ENCODE assay signal across 8 cellular contexts in the genomic region with DNA sequence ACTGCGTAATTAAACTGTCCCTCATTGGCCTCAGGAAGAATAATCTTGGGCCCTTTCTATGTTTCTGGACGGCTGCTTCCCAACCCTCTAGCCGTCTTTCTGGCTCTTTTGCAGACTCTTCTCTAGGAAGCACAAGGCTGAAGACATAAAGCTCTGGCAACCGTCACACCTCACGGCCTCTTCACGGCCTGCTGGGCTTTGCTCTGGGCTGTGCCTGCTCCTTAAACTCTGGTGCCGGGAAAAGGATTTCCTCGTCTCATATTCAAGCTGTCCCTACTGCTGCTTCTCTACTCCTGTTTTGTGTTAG. TPM values are rescaled to one million over a fixed set of nuclear protein-coding genes. Genes with fewer than 3 reads are reported as not detected.
A peak's percentile ranks its signal among the peaks of the same experiment; 100 is the strongest.
DNase-seq lines count a peak whose midpoint lies in the region; ATAC-seq and TF ChIP-seq lines count a peak whose summit lies in the region.

No MANE protein-coding gene starts in this region.

- no peaks in the 10 kb centered on the region for H3K27me3 Mint-ChIP-seq in activated CD4-positive, alpha-beta T cell treated with anti-CD3 and anti-CD28 coated beads, Interleukin-2, amount 10 ng/mL, durations not matched to agents 7 days and 5 days
- no peaks in the 10 kb centered on the region for H3K27me3 Mint-ChIP-seq in activated naive CD8-positive, alpha-beta T cell treated with anti-CD3 and anti-CD28 coated beads, Interleukin-2, amount 10 ng/mL, durations not matched to agents 7 days and 5 days

- TF ChIP-seq CTCF in lower lobe of right lung (IDR thresholded peaks at IDR 0.05) = no peak
- TF ChIP-seq CTCF in tibial artery (IDR thresholded peaks at IDR 0.05) = no peak

- H3K4me1 ChIP-seq in lower lobe of right lung (peaks cover 27% of the 10 kb centered on the region), tibial artery (peaks cover 0 to 94% (median 48%) of the 10 kb centered on the region in 4 donors)

- POLR2A ChIA-PET in activated CD4-positive, alpha-beta T cell treated with anti-CD3 and anti-CD28 coated beads, Interleukin-2, amount 10 ng/mL, durations not matched to agents 7 days and 5 days (lab: Charles Lee) = interaction anchor here (0.5 to 4.3 kb wide), 4 partner anchors 22 to 60 kb away, joined by 3 to 53 read pairs (median 4); a partner anchor contains a TSS
- POLR2A ChIA-PET in activated naive CD8-positive, alpha-beta T cell treated with anti-CD3 and anti-CD28 coated beads, Interleukin-2, amount 10 ng/mL, durations not matched to agents 7 days and 5 days (lab: Charles Lee) = interaction anchor here (1.0 to 7.8 kb wide), 14 partner anchors 10 to 144 kb away, joined by 3 to 214 read pairs (median 8); a partner anchor contains a TSS

- ATAC-seq in activated naive CD8-positive, alpha-beta T cell treated with anti-CD3 and anti-CD28 coated beads, Interleukin-2, amount 10 ng/mL, durations not matched to agents 7 days and 5 days (ENCODE audit: low read depth) = no peak
- peak; percentile 19 to 44 for ATAC-seq in lower lobe of right lung
- ATAC-seq in GM21390 (IDR thresholded peaks at IDR 0.05; ENCODE audit: unreplicated experiment) = no peak

- H3K27ac Mint-ChIP-seq in activated CD4-positive, alpha-beta T cell treated with anti-CD3 and anti-CD28 coated beads, Interleukin-2, amount 10 ng/mL, durations not matched to agents 7 days and 5 days = peak overlapping the region; percentile 96
- peak overlapping the region; percentile 98 for H3K27ac Mint-ChIP-seq in activated naive CD8-positive, alpha-beta T cell treated with anti-CD3 and anti-CD28 coated beads, Interleukin-2, amount 10 ng/mL, durations not matched to agents 7 days and 5 days

- H3K36me3 ChIP-seq in lower lobe of right lung (no peaks in the 10 kb centered on the region), tibial artery (no peaks in the 10 kb centered on the region)

- DNase-seq in activated CD4-positive, alpha-beta T cell treated with anti-CD3 and anti-CD28 coated beads, Interleukin-2, amount 10 ng/mL, durations not matched to agents 7 days and 5 days = no peak
- no peak for DNase-seq in activated CD4-positive, alpha-beta T cell treated with anti-CD3 and anti-CD28 coated beads, Interleukin-2, amount 50 U/mL, for 4 hours
- no peak for DNase-seq in activated naive CD8-positive, alpha-beta T cell treated with anti-CD3 and anti-CD28 coated beads, Interleukin-2, amount 10 ng/mL, durations not matched to agents 7 days and 5 days
- no peak for DNase-seq in lower lobe of right lung
- DNase-seq in tibial artery = no peak
- no peak for DNase-seq in DMS53 (lab: John Stamatoyannopoulos, UW)
- DNase-seq in stimulated activated CD4-positive, alpha-beta T cell treated with anti-CD3 and anti-CD28 coated beads, Interleukin-4, amount 100 ng/mL, for 1 hour = no peak

- H3K36me3 Mint-ChIP-seq in activated CD4-positive, alpha-beta T cell treated with anti-CD3 and anti-CD28 coated beads, Interleukin-2, amount 10 ng/mL, durations not matched to agents 7 days and 5 days (ENCODE audit: low read depth) = peaks cover 54% of the 10 kb centered on the region
- peaks cover 24% of the 10 kb centered on the region for H3K36me3 Mint-ChIP-seq in activated naive CD8-positive, alpha-beta T cell treated with anti-CD3 and anti-CD28 coated beads, Interleukin-2, amount 10 ng/mL, durations not matched to agents 7 days and 5 days

- intact Hi-C loops in lower lobe of right lung (cut with DNase I) (no loop called here), tibial artery (cut with DNase I; ENCODE audit: low total_unique reads) (no loop called here)

- peak overlapping the region; percentile 46 for H3K4me3 ChIP-seq in lower lobe of right lung
- H3K4me3 ChIP-seq in tibial artery = peak overlapping the region in 1 of 2 donors; percentile 8

- H3K4me1 Mint-ChIP-seq in activated CD4-positive, alpha-beta T cell treated with anti-CD3 and anti-CD28 coated beads, Interleukin-2, amount 10 ng/mL, durations not matched to agents 7 days and 5 days = peaks cover 66% of the 10 kb centered on the region
- H3K4me1 Mint-ChIP-seq in activated naive CD8-positive, alpha-beta T cell treated with anti-CD3 and anti-CD28 coated beads, Interleukin-2, amount 10 ng/mL, durations not matched to agents 7 days and 5 days = peaks cover 63% of the 10 kb centered on the region

- H3K27ac ChIP-seq in lower lobe of right lung (peak overlapping the region; percentile 77), tibial artery (peak overlapping the region; percentile 6 to 53)

- CTCF ChIA-PET in activated CD4-positive, alpha-beta T cell treated with anti-CD3 and anti-CD28 coated beads, Interleukin-2, amount 10 ng/mL, durations not matched to agents 7 days and 5 days (lab: Charles Lee) = interaction anchor here (1.0 to 1.7 kb wide), 6 partner anchors 14 to 87 kb away, joined by 3 to 5 read pairs (median 4); no protein-coding TSS in a partner anchor

- H3K4me3 Mint-ChIP-seq in activated CD4-positive, alpha-beta T cell treated with anti-CD3 and anti-CD28 coated beads, Interleukin-2, amount 10 ng/mL, durations not matched to agents 7 days and 5 days = peak overlapping the region; percentile 96
- peak overlapping the region; percentile 93 for H3K4me3 Mint-ChIP-seq in activated naive CD8-positive, alpha-beta T cell treated with anti-CD3 and anti-CD28 coated beads, Interleukin-2, amount 10 ng/mL, durations not matched to agents 7 days and 5 days

- no peaks in the 10 kb centered on the region for H3K9me3 ChIP-seq in lower lobe of right lung
- no peaks in the 10 kb centered on the region for H3K9me3 ChIP-seq in tibial artery

- H3K27me3 ChIP-seq in lower lobe of right lung (ENCODE audit: low read depth) (no peaks in the 10 kb centered on the region), tibial artery (no peaks in the 10 kb centered on the region)

- H3K9me3 Mint-ChIP-seq in activated CD4-positive, alpha-beta T cell treated with anti-CD3 and anti-CD28 coated beads, Interleukin-2, amount 10 ng/mL, durations not matched to agents 7 days and 5 days = peaks cover 2% of the 10 kb centered on the region
- no peaks in the 10 kb centered on the region for H3K9me3 Mint-ChIP-seq in activated naive CD8-positive, alpha-beta T cell treated with anti-CD3 and anti-CD28 coated beads, Interleukin-2, amount 10 ng/mL, durations not matched to agents 7 days and 5 days

RNA-seq across cellular contexts. Expression of a gene that starts 36.0 kb away (rescaled TPM):
- total RNA-seq in activated CD4-positive, alpha-beta T cell treated with anti-CD3 and anti-CD28 coated beads, Interleukin-2, amount 10 ng/mL, durations not matched to agents 7 days and 5 days = 100 to 1,000 TPM; 378 to 423 TPM
- total RNA-seq in activated naive CD8-positive, alpha-beta T cell treated with anti-CD3 and anti-CD28 coated beads, Interleukin-2, amount 10 ng/mL, durations not matched to agents 7 days and 5 days = 100 to 1,000 TPM; 446 to 480 TPM
- total RNA-seq in lower lobe of right lung = 84.4 TPM

Comparison
In these comparisons a context has a peak if more than half of its experiments do, and no peak if none do; other contexts are left out.
1. ATAC-seq: peak in lower lobe of right lung (2 of 2); none in activated naive CD8-positive, alpha-beta T cell treated with anti-CD3 and anti-CD28 coated beads, Interleukin-2, amount 10 ng/mL, durations not matched to agents 7 days and 5 days (single experiment) and GM21390 (single experiment).